Comparison of ENCODE assay signal across 8 cellular contexts in genomic region chr11:65415499-65416340, GRCh38. TPM values are rescaled to one million over a fixed set of nuclear protein-coding genes. Genes with fewer than 3 reads are reported as not detected.
A peak's percentile ranks its signal among the peaks of the same experiment; 100 is the strongest.
DNase-seq lines count a peak whose midpoint lies in the region; ATAC-seq and TF ChIP-seq lines count a peak whose summit lies in the region.

No MANE protein-coding gene starts in this region.

- peak overlapping the region; percentile 75 for H3K4me3 ChIP-seq in DOHH2 (ENCODE audit: low read length)
- no peak overlapping the region for H3K4me3 ChIP-seq in RWPE2 (ENCODE audit: severe bottlenecking)
- H3K4me3 ChIP-seq in esophagus squamous epithelium: peak overlapping the region; percentile 18 to 95 (median 84)

- H3K27ac Mint-ChIP-seq in progenitor cell of endocrine pancreas: peak overlapping the region; percentile 39

- H3K27me3 Mint-ChIP-seq in progenitor cell of endocrine pancreas: no peaks in the 10 kb centered on the region

- no peak for TF ChIP-seq POLR2A in esophagus squamous epithelium (IDR thresholded peaks at IDR 0.05)

- H3K36me3 ChIP-seq in DOHH2 (ENCODE audit: control insufficient read depth, low read length) (peaks cover 27% of the 10 kb centered on the region), RWPE2 (ENCODE audit: low read depth) (no peaks in the 10 kb centered on the region), esophagus squamous epithelium (peaks cover 15 to 35% (median 18%) of the 10 kb centered on the region in 3 donors)

- DNase-seq in RWPE2 (ENCODE audit: low spot score) (peak; percentile 57), esophagus squamous epithelium (lab: John Stamatoyannopoulos, UW) (no peak), progenitor cell of endocrine pancreas (ENCODE audit: low spot score, unreplicated experiment) (no peak), GM03348 (ENCODE audit: low spot score) (no peak), NK-92 (lab: John Stamatoyannopoulos, UW; ENCODE audit: unreplicated experiment) (no peak), NCI-H526 treated with DMSO at 0.1 percent for 48 hours (lab: John Stamatoyannopoulos, UW) (no peak)
- no peak for DNase-seq in stimulated activated CD4-positive, alpha-beta T cell treated with anti-CD3 and anti-CD28 coated beads, Interleukin-4, amount 100 ng/mL, for 24 hours

- no peaks in the 10 kb centered on the region for H3K36me3 Mint-ChIP-seq in progenitor cell of endocrine pancreas (ENCODE audit: insufficient read depth)

- no peaks in the 10 kb centered on the region for H3K9me3 Mint-ChIP-seq in progenitor cell of endocrine pancreas (ENCODE audit: low read depth)

- no peaks in the 10 kb centered on the region for H4K20me1 ChIP-seq in DOHH2 (ENCODE audit: control insufficient read depth, insufficient read depth, low read depth, low read length)

- WGBS in esophagus squamous epithelium, 2 donors: 61 to 81% methylated on average over 7 to 8 of the region's 11 CpGs

- H3K4me1 ChIP-seq in DOHH2 (ENCODE audit: control insufficient read depth, low read length) (peaks cover 62% of the 10 kb centered on the region), RWPE2 (ENCODE audit: insufficient read depth, poor library complexity, severe bottlenecking) (peaks cover 29% of the 10 kb centered on the region), esophagus squamous epithelium (peaks cover 41 to 67% (median 47%) of the 10 kb centered on the region in 3 donors)

- intact Hi-C loops in esophagus squamous epithelium (cut with DNase I): loop anchor here (5.0 kb wide), 1 partner anchor 33 kb away; the partner anchor contains the start of gene SLC25A45

- H3K4me2 ChIP-seq in DOHH2 (ENCODE audit: low read length): peak overlapping the region; percentile 88

- no peaks in the 10 kb centered on the region for H3K9me3 ChIP-seq in DOHH2 (ENCODE audit: control insufficient read depth, insufficient read depth, low read length)
- H3K9me3 ChIP-seq in RWPE2 (ENCODE audit: severe bottlenecking): no peaks in the 10 kb centered on the region
- H3K9me3 ChIP-seq in esophagus squamous epithelium: no peaks in the 10 kb centered on the region

- peaks cover 43% of the 10 kb centered on the region for H3K4me1 Mint-ChIP-seq in progenitor cell of endocrine pancreas (ENCODE audit: low read depth)

- H3K79me2 ChIP-seq in DOHH2 (ENCODE audit: control insufficient read depth, low read length): peaks cover 30% of the 10 kb centered on the region

- no peak for ATAC-seq in RWPE2 (ENCODE audit: low read depth)

- H3F3A ChIP-seq in DOHH2 (ENCODE audit: control insufficient read depth, insufficient read depth): peaks cover 32% of the 10 kb centered on the region

- no peaks in the 10 kb centered on the region for H3K27me3 ChIP-seq in DOHH2 (ENCODE audit: control insufficient read depth, low read length)
- H3K27me3 ChIP-seq in RWPE2 (ENCODE audit: insufficient read depth, poor library complexity, severe bottlenecking): no peaks in the 10 kb centered on the region
- no peaks in the 10 kb centered on the region for H3K27me3 ChIP-seq in esophagus squamous epithelium

- no peaks in the 10 kb centered on the region for H3K9me2 ChIP-seq in DOHH2 (replicated peaks; ENCODE audit: control insufficient read depth, low read length)

- H3K4me3 Mint-ChIP-seq in progenitor cell of endocrine pancreas (ENCODE audit: low read depth): peak overlapping the region; percentile 52

- H3K27ac ChIP-seq in DOHH2 (ENCODE audit: low read depth, low read length) (no peak overlapping the region), RWPE2 (ENCODE audit: poor library complexity, severe bottlenecking) (peak overlapping the region; percentile 97), esophagus squamous epithelium (peak overlapping the region; percentile 99 to 100 (median 100))

- TF ChIP-seq CTCF in DOHH2 (IDR thresholded peaks at IDR 0.05; ENCODE audit: low read depth, low read length, poor library complexity, severe bottlenecking) (no peak), RWPE2 (IDR thresholded peaks at IDR 0.05; ENCODE audit: poor library complexity, severe bottlenecking) (no peak), esophagus squamous epithelium (IDR thresholded peaks at IDR 0.05) (no peak), progenitor cell of endocrine pancreas (IDR thresholded peaks at IDR 0.05; ENCODE audit: unreplicated experiment) (no peak)

RNA-seq across cellular contexts. Expression of gene NEAT1, which starts 6.9 kb away (rescaled TPM):
- total RNA-seq in esophagus squamous epithelium (100 to 1,000 TPM in 3 of 4 donors, 10 to 100 TPM in 1; 30.6 to 705 (median 357) TPM), progenitor cell of endocrine pancreas (78.8 and 99.9 TPM in 2 replicates)

RNA-seq across cellular contexts. Expression of gene FRMD8, which starts 29.3 kb away (rescaled TPM):
- total RNA-seq in esophagus squamous epithelium (10 to 100 TPM; 44.1 to 88.7 (median 81.0) TPM), progenitor cell of endocrine pancreas (27.3 and 27.5 TPM in 2 replicates)

RNA-seq across cellular contexts. Expression of gene SLC25A45, which starts 33.3 kb away (rescaled TPM):
- total RNA-seq in esophagus squamous epithelium (1 to 10 TPM; 1.9 to 7.7 (median 4.0) TPM), progenitor cell of endocrine pancreas (4.0 and 5.3 TPM in 2 replicates)
